In genomic region chr6:45377555-45378323, GRCh38 we compare ENCODE assay signal across 8 cellular contexts. TPM values are rescaled to one million over a fixed set of nuclear protein-coding genes. Genes with fewer than 3 reads are reported as not detected.
DNase-seq lines count a peak whose midpoint lies in the region; ATAC-seq, FAIRE-seq and TF ChIP-seq lines count a peak whose summit lies in the region.

Gene SUPT3H (minus strand): TSS chr6:45377934.

- FAIRE-seq in bronchial epithelial cell (lab: Jason Lieb, UNC) = no peak

- H3K4me1 Mint-ChIP-seq in WTC11 = peaks cover 17% of the 10 kb centered on the region

- H3K36me3 ChIP-seq in bronchial epithelial cell (ENCODE audit: control insufficient read depth, insufficient read depth, low read length) (no peaks in the 10 kb centered on the region), spleen (no peaks in the 10 kb centered on the region)

- peaks cover 5 to 38% (median 18%) of the 10 kb centered on the region in 6 donors for H3K4me1 ChIP-seq in spleen

- H3K27ac ChIP-seq in spleen = peak within 1 kb of the TSS; percentile 95 to 98 (median 96)

- intact Hi-C loops in spleen (cut with DNase I; ENCODE audit: low total_unique reads) = no loop called here

- H3K4me3 ChIP-seq in AG04449 (ENCODE audit: low read depth, low read length) (peak within 1 kb of the TSS; percentile 74), bronchial epithelial cell (ENCODE audit: low read depth, low read length) (peak within 1 kb of the TSS; percentile 69), spleen (peak within 1 kb of the TSS; percentile 62 to 80 (median 72))

- ATAC-seq in GM18867 (IDR thresholded peaks at IDR 0.05; ENCODE audit: unreplicated experiment) (peak; percentile 91), HG03097 (IDR thresholded peaks at IDR 0.05; ENCODE audit: low FRiP score, unreplicated experiment) (peak; percentile 90), WTC11 (peak; percentile 92)

- TF ChIP-seq CTCF in AG04449 (IDR thresholded peaks at IDR 0.05; ENCODE audit: insufficient read depth, low read length, missing control alignments) (peak; percentile 55), WTC11 (IDR thresholded peaks at IDR 0.05) (no peak), bronchial epithelial cell (IDR thresholded peaks at IDR 0.05; ENCODE audit: insufficient read depth, low read length, severe bottlenecking) (peak; percentile 30), spleen (IDR thresholded peaks at IDR 0.05 in 8 of 11, conservative IDR thresholded peaks at IDR 0.05 in 3 of 11) (peak in 5 of 11 experiments; percentile 15 to 46 (median 26))

- H3K4me3 Mint-ChIP-seq in WTC11 = peak within 1 kb of the TSS; percentile 92

- H3K9me3 Mint-ChIP-seq in WTC11 = no peaks in the 10 kb centered on the region

- CTCF ChIA-PET in AG04449 (lab: Yijun Ruan, JAX) (interaction anchor here (0.8 to 2.5 kb wide), 11 partner anchors 8 to 902 kb away, joined by 3 to 13 read pairs (median 4); no protein-coding TSS in a partner anchor), WTC11 (lab: Charles Lee) (interaction anchor here (0.7 to 2.8 kb wide), 9 partner anchors 21 to 902 kb away, joined by 3 to 14 read pairs (median 4); no protein-coding TSS in a partner anchor)

- no peaks in the 10 kb centered on the region for H3K9me3 ChIP-seq in spleen

- no peaks in the 10 kb centered on the region for H3K27me3 ChIP-seq in bronchial epithelial cell (ENCODE audit: control insufficient read depth, insufficient read depth, low read length)
- no peaks in the 10 kb centered on the region for H3K27me3 ChIP-seq in spleen (replicated peaks in 1 of 7)

- no peaks in the 10 kb centered on the region for H3K36me3 Mint-ChIP-seq in WTC11

- TF ChIP-seq POLR2A in spleen (IDR thresholded peaks at IDR 0.05) = peak; percentile 16 to 62 (median 62)

- 0 to 1% (median 1%) methylated on average over 62 to 75 of the region's 75 CpGs for WGBS in spleen, 5 donors

- peak; percentile 57 for DNase-seq in AG04449 (ENCODE audit: low read depth, low spot score)
- peak; percentile 92 for DNase-seq in NCI-H2196 (lab: John Stamatoyannopoulos, UW; ENCODE audit: unreplicated experiment)
- DNase-seq in WTC11 (ENCODE audit: low spot score) = peak; percentile 87
- peak; percentile 77 for DNase-seq in bronchial epithelial cell (ENCODE audit: low read depth)
- DNase-seq in inferior parietal cortex (ENCODE audit: extremely low spot score) = peak; percentile 92
- DNase-seq in spleen = peak; percentile 98

- POLR2A ChIA-PET in AG04449 (lab: Yijun Ruan, JAX) = interaction anchor here (0.7 to 1.3 kb wide), 8 partner anchors 9 to 337 kb away, joined by 3 to 6 read pairs (median 4); no protein-coding TSS in a partner anchor
- POLR2A ChIA-PET in WTC11 (lab: Charles Lee) = interaction anchor here (0.6 to 1.1 kb wide), 3 partner anchors 11 to 150 kb away, joined by 3 to 5 read pairs (median 3); no protein-coding TSS in a partner anchor

- H3K27ac Mint-ChIP-seq in WTC11 = peak within 1 kb of the TSS; percentile 98

- no peaks in the 10 kb centered on the region; the same call in 1 of the 2 replicates for H3K27me3 Mint-ChIP-seq in WTC11 (ENCODE audit: low read depth)

TF ChIP-seq in WTC11, 78 proteins besides CTCF, POLR2A, EP300 and RAD21 (continues in another document):
- TF ChIP-seq AR (CRISPR knock-in tag; IDR thresholded peaks at IDR 0.05) (no peak), PRRX2 (CRISPR knock-in tag; IDR thresholded peaks at IDR 0.05) (no peak), ZNF138 (CRISPR knock-in tag; conservative IDR thresholded peaks at IDR 0.05) (no peak), PREB (CRISPR knock-in tag; IDR thresholded peaks at IDR 0.05; ENCODE audit: borderline replicate concordance) (no peak), KAT7 (CRISPR knock-in tag; IDR thresholded peaks at IDR 0.05; ENCODE audit: borderline replicate concordance) (no peak), FOXJ3 (CRISPR knock-in tag; IDR thresholded peaks at IDR 0.05; ENCODE audit: borderline replicate concordance) (no peak), PRDM15 (CRISPR knock-in tag; IDR thresholded peaks at IDR 0.05) (no peak), JAZF1 (CRISPR knock-in tag; IDR thresholded peaks at IDR 0.05) (no peak), ZNF423 (CRISPR knock-in tag; IDR thresholded peaks at IDR 0.05) (no peak), FOXP4 (CRISPR knock-in tag; IDR thresholded peaks at IDR 0.05) (peak; percentile 76), ERG (CRISPR knock-in tag; IDR thresholded peaks at IDR 0.05) (no peak)

RNA-seq across cellular contexts. Expression of gene SUPT3H, which starts in this region (rescaled TPM):
- total RNA-seq in WTC11 (2021) (15.3 to 21.9 TPM (median 19.2 TPM) in 3 replicates), bronchial epithelial cell (9.9 and 12.9 TPM in 2 replicates), spleen (10 to 100 TPM in 1 of 7 donors, 1 to 10 TPM in 6; 3.1 to 16.8 (median 6.7) TPM)
- 1 to 10 TPM; 3.5 to 4.2 (median 3.8) TPM for polyA plus RNA-seq in spleen

Comparison
In these comparisons a context has a peak if more than half of its experiments do, and no peak if none do; other contexts are left out.
1. Peak in every context shown above with its lines: DNase-seq, ATAC-seq, H3K4me3 ChIP-seq and H3K27ac ChIP-seq.